Comparison of ENCODE assay signal across 1 cellular context in the genomic region with DNA sequence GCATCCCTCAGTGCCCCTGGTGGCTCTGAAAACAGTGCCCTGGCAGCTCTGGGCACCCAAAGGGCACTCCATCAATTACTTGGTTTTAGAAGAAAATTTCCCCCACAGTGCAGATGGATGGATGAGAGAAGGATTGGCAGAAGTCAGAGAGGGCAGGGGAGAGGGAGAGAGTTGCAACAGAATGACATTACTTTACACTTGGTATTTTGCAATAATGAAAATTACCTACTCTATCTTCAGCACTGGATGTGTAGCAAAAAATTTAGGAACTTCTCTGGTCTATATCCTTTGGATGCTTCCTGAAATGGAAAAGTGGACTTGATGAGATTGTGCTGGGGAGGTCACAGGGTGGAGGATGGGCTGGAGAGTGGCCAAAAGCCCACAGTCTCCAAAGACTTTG.
TF ChIP-seq lines count a peak whose summit lies in the region.

No MANE protein-coding gene starts in this region.

TF ChIP-seq in HepG2, 621 proteins besides CTCF, POLR2A, EP300 and RAD21 (continued from another document):
- TF ChIP-seq, protein P1, sequence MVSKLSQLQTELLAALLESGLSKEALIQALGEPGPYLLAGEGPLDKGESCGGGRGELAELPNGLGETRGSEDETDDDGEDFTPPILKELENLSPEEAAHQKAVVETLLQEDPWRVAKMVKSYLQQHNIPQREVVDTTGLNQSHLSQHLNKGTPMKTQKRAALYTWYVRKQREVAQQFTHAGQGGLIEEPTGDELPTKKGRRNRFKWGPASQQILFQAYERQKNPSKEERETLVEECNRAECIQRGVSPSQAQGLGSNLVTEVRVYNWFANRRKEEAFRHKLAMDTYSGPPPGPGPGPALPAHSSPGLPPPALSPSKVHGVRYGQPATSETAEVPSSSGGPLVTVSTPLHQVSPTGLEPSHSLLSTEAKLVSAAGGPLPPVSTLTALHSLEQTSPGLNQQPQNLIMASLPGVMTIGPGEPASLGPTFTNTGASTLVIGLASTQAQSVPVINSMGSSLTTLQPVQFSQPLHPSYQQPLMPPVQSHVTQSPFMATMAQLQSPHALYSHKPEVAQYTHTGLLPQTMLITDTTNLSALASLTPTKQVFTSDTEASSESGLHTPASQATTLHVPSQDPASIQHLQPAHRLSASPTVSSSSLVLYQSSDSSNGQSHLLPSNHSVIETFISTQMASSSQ (IDR thresholded peaks at IDR 0.05; ENCODE audit: low read depth) = no peak
- TF ChIP-seq, protein P1 (CRISPR knock-in tag; IDR thresholded peaks at IDR 0.05; ENCODE audit: borderline replicate concordance) = no peak
- TF ChIP-seq CBX2 (IDR thresholded peaks at IDR 0.05; ENCODE audit: low read depth, low read length) (no peak), CBX2 (CRISPR knock-in tag; IDR thresholded peaks at IDR 0.05; ENCODE audit: low read depth) (no peak), ZNF326 (CRISPR knock-in tag; IDR thresholded peaks at IDR 0.05; ENCODE audit: borderline replicate concordance) (no peak), CHD4 (IDR thresholded peaks at IDR 0.05; ENCODE audit: borderline replicate concordance, low read length) (no peak), ZNF367 (CRISPR knock-in tag; IDR thresholded peaks at IDR 0.05; ENCODE audit: borderline replicate concordance) (no peak), KLF12 (CRISPR knock-in tag; IDR thresholded peaks at IDR 0.05; ENCODE audit: borderline replicate concordance) (no peak), SMYD3 (CRISPR knock-in tag; IDR thresholded peaks at IDR 0.05) (no peak), ZKSCAN5 (CRISPR knock-in tag; IDR thresholded peaks at IDR 0.05) (no peak), TBL1XR1 (IDR thresholded peaks at IDR 0.05; ENCODE audit: borderline replicate concordance, low read length, partially characterized antibody) (no peak), EHMT2 (IDR thresholded peaks at IDR 0.05; ENCODE audit: borderline replicate concordance, low read depth, low read length) (no peak), HOXD1 (CRISPR knock-in tag; IDR thresholded peaks at IDR 0.05) (no peak)
- TF ChIP-seq, protein P2, sequence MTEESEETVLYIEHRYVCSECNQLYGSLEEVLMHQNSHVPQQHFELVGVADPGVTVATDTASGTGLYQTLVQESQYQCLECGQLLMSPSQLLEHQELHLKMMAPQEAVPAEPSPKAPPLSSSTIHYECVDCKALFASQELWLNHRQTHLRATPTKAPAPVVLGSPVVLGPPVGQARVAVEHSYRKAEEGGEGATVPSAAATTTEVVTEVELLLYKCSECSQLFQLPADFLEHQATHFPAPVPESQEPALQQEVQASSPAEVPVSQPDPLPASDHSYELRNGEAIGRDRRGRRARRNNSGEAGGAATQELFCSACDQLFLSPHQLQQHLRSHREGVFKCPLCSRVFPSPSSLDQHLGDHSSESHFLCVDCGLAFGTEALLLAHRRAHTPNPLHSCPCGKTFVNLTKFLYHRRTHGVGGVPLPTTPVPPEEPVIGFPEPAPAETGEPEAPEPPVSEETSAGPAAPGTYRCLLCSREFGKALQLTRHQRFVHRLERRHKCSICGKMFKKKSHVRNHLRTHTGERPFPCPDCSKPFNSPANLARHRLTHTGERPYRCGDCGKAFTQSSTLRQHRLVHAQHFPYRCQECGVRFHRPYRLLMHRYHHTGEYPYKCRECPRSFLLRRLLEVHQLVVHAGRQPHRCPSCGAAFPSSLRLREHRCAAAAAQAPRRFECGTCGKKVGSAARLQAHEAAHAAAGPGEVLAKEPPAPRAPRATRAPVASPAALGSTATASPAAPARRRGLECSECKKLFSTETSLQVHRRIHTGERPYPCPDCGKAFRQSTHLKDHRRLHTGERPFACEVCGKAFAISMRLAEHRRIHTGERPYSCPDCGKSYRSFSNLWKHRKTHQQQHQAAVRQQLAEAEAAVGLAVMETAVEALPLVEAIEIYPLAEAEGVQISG (CRISPR knock-in tag; IDR thresholded peaks at IDR 0.05) = no peak
TF ChIP-seq in HepG2: peak in this region for 0.
